Comparison of ENCODE assay signal across 15 cellular contexts in genomic region chr20:8400461-8400860, GRCh38.
DNase-seq lines count a peak whose midpoint lies in the region; ATAC-seq and TF ChIP-seq lines count a peak whose summit lies in the region.
"Had no signal": no experiment of that assay in that cellular context is flagged by ENCODE, and none has a peak within 500 bp of the region (broad histone marks: within the 10 kb centered on the region; RNA-seq: fewer than 3 reads in every experiment).

No MANE protein-coding gene starts in this region.

- H3K27me3 ChIP-seq in Karpas-422 (ENCODE audit: low read length) = no peaks in the 10 kb centered on the region

- H2AFZ ChIP-seq in Karpas-422 (ENCODE audit: low read length) = no peak overlapping the region
- H2AFZ ChIP-seq: GM23248 had no signal

- peaks cover 22% of the 10 kb centered on the region for H3K4me1 Mint-ChIP-seq in activated naive CD8-positive, alpha-beta T cell treated with anti-CD3 and anti-CD28 coated beads, Interleukin-2, amount 50 U/mL, for 24 hours
- peaks cover 7% of the 10 kb centered on the region for H3K4me1 Mint-ChIP-seq in activated naive CD8-positive, alpha-beta T cell treated with anti-CD3 and anti-CD28 coated beads for 36 hours
- H3K4me1 Mint-ChIP-seq in activated T-helper 17 cell treated with anti-CD3 and anti-CD28 coated beads, Interleukin-2, amount 50 U/mL, for 72 hours = peaks cover 3% of the 10 kb centered on the region

- no peak for DNase-seq in activated naive CD8-positive, alpha-beta T cell treated with anti-CD3 and anti-CD28 coated beads, Interleukin-2, amount 50 U/mL, for 24 hours
- no peak for DNase-seq in activated naive CD8-positive, alpha-beta T cell treated with anti-CD3 and anti-CD28 coated beads for 36 hours
- DNase-seq in Karpas-422 (no peak), SK-N-MC (ENCODE audit: low read depth, low spot score) (peak; percentile 66), NCI-H748 (lab: John Stamatoyannopoulos, UW; ENCODE audit: unreplicated experiment) (no peak), coronary artery (ENCODE audit: low spot score) (no peak)
- DNase-seq: CD4-positive, alpha-beta T cell; DMS79; GM23248; NCI-H2107; NCI-H345; Right ventricle myocardium superior had no signal

- H3K4me3 ChIP-seq in Karpas-422 (ENCODE audit: low read length) = peak overlapping the region; percentile 39; the same call in 1 of the 2 replicates
- no peak overlapping the region for H3K4me3 ChIP-seq in SK-N-MC
- H3K4me3 ChIP-seq in coronary artery = no peak overlapping the region
- H3K4me3 ChIP-seq: GM23248 had no signal

- H3K9me3 ChIP-seq in Karpas-422 (ENCODE audit: low read length) = no peaks in the 10 kb centered on the region
- H3K9me3 ChIP-seq in SK-N-MC (ENCODE audit: low read depth, low read length) = no peaks in the 10 kb centered on the region

- H3K27ac ChIP-seq in Karpas-422 (ENCODE audit: low read length) (peak overlapping the region; percentile 44), SK-N-MC (no peak overlapping the region), coronary artery (no peak overlapping the region)
- H3K27ac ChIP-seq: GM23248 had no signal

- H3K79me2 ChIP-seq in Karpas-422 (ENCODE audit: low read length) = no peaks in the 10 kb centered on the region

- no peaks in the 10 kb centered on the region for H3K36me3 Mint-ChIP-seq in activated naive CD8-positive, alpha-beta T cell treated with anti-CD3 and anti-CD28 coated beads, Interleukin-2, amount 50 U/mL, for 24 hours (ENCODE audit: low read depth)
- H3K36me3 Mint-ChIP-seq in activated naive CD8-positive, alpha-beta T cell treated with anti-CD3 and anti-CD28 coated beads for 36 hours = no peaks in the 10 kb centered on the region
- no peaks in the 10 kb centered on the region for H3K36me3 Mint-ChIP-seq in activated T-helper 17 cell treated with anti-CD3 and anti-CD28 coated beads, Interleukin-2, amount 50 U/mL, for 72 hours (ENCODE audit: low read depth)

- H3K9ac ChIP-seq in Karpas-422 (ENCODE audit: low read length) (no peak overlapping the region), SK-N-MC (ENCODE audit: insufficient read length) (no peak overlapping the region)
- H3K9ac ChIP-seq: GM23248 had no signal

- peak overlapping the region; percentile 38 for H3K4me3 Mint-ChIP-seq in activated naive CD8-positive, alpha-beta T cell treated with anti-CD3 and anti-CD28 coated beads, Interleukin-2, amount 50 U/mL, for 24 hours
- no peak overlapping the region for H3K4me3 Mint-ChIP-seq in activated naive CD8-positive, alpha-beta T cell treated with anti-CD3 and anti-CD28 coated beads for 36 hours
- H3K4me3 Mint-ChIP-seq in activated T-helper 17 cell treated with anti-CD3 and anti-CD28 coated beads, Interleukin-2, amount 50 U/mL, for 72 hours = no peak overlapping the region
- H3K4me3 Mint-ChIP-seq: CD4-positive, alpha-beta T cell had no signal

- H3K9me3 Mint-ChIP-seq in activated naive CD8-positive, alpha-beta T cell treated with anti-CD3 and anti-CD28 coated beads, Interleukin-2, amount 50 U/mL, for 24 hours = no peaks in the 10 kb centered on the region
- no peaks in the 10 kb centered on the region for H3K9me3 Mint-ChIP-seq in activated naive CD8-positive, alpha-beta T cell treated with anti-CD3 and anti-CD28 coated beads for 36 hours
- H3K9me3 Mint-ChIP-seq in activated T-helper 17 cell treated with anti-CD3 and anti-CD28 coated beads, Interleukin-2, amount 50 U/mL, for 72 hours = no peaks in the 10 kb centered on the region
- H3K9me3 Mint-ChIP-seq: CD4-positive, alpha-beta T cell had no signal

- no peaks in the 10 kb centered on the region for H3K27me3 Mint-ChIP-seq in activated naive CD8-positive, alpha-beta T cell treated with anti-CD3 and anti-CD28 coated beads, Interleukin-2, amount 50 U/mL, for 24 hours
- H3K27me3 Mint-ChIP-seq in activated naive CD8-positive, alpha-beta T cell treated with anti-CD3 and anti-CD28 coated beads for 36 hours = no peaks in the 10 kb centered on the region
- no peaks in the 10 kb centered on the region for H3K27me3 Mint-ChIP-seq in activated T-helper 17 cell treated with anti-CD3 and anti-CD28 coated beads, Interleukin-2, amount 50 U/mL, for 72 hours
- H3K27me3 Mint-ChIP-seq: CD4-positive, alpha-beta T cell had no signal

- H3K4me2 ChIP-seq in Karpas-422 (ENCODE audit: low read depth, low read length, poor library complexity, severe bottlenecking) = peak overlapping the region; percentile 71

- no peak for ATAC-seq in activated naive CD8-positive, alpha-beta T cell treated with anti-CD3 and anti-CD28 coated beads, Interleukin-2, amount 50 U/mL, for 24 hours
- no peak for ATAC-seq in SK-N-SH treated with all-trans-retinoic acid at 6 μM for 48 hours
- ATAC-seq in activated T-helper 17 cell treated with anti-CD3 and anti-CD28 coated beads, Interleukin-2, amount 50 U/mL, for 72 hours (replicated peaks) = no peak
- ATAC-seq: Panc1 had no signal

- H3K9me2 ChIP-seq in Karpas-422 (replicated peaks; ENCODE audit: insufficient read depth, low read length) = no peaks in the 10 kb centered on the region; the same call in 1 of the 2 replicates

- no peak for TF ChIP-seq CTCF in coronary artery (IDR thresholded peaks at IDR 0.05)

- no peak overlapping the region for H3K27ac Mint-ChIP-seq in activated naive CD8-positive, alpha-beta T cell treated with anti-CD3 and anti-CD28 coated beads, Interleukin-2, amount 50 U/mL, for 24 hours
- no peak overlapping the region for H3K27ac Mint-ChIP-seq in activated naive CD8-positive, alpha-beta T cell treated with anti-CD3 and anti-CD28 coated beads for 36 hours
- H3K27ac Mint-ChIP-seq in activated T-helper 17 cell treated with anti-CD3 and anti-CD28 coated beads, Interleukin-2, amount 50 U/mL, for 72 hours = no peak overlapping the region
- H3K27ac Mint-ChIP-seq: CD4-positive, alpha-beta T cell had no signal

- H3K36me3 ChIP-seq in Karpas-422 (ENCODE audit: insufficient read depth, low read length) (no peaks in the 10 kb centered on the region), SK-N-MC (ENCODE audit: insufficient read depth, low read length) (no peaks in the 10 kb centered on the region)

- H3K4me1 ChIP-seq in Karpas-422 (ENCODE audit: low read length) = peaks cover 29% of the 10 kb centered on the region

- H4K20me1 ChIP-seq in Karpas-422 (ENCODE audit: insufficient read depth, low read depth, low read length) = no peaks in the 10 kb centered on the region

TF ChIP-seq in SK-N-SH treated with all-trans-retinoic acid at 6 μM for 48 hours, 23 proteins besides CTCF, POLR2A, EP300 and RAD21 (continues in another document):
- TF ChIP-seq OSR1 (CRISPR knock-in tag; IDR thresholded peaks at IDR 0.05) (no peak), RARB (CRISPR knock-in tag; IDR thresholded peaks at IDR 0.05) (no peak), ISL1 (CRISPR knock-in tag; IDR thresholded peaks at IDR 0.05) (no peak), ZFP3 (CRISPR knock-in tag; IDR thresholded peaks at IDR 0.05) (no peak), SNAI2 (CRISPR knock-in tag; IDR thresholded peaks at IDR 0.05) (no peak), TSHZ2 (CRISPR knock-in tag; IDR thresholded peaks at IDR 0.05) (no peak), GLIS3 (CRISPR knock-in tag; IDR thresholded peaks at IDR 0.05) (no peak), ZFP30 (CRISPR knock-in tag; IDR thresholded peaks at IDR 0.05) (no peak), CREB5 (CRISPR knock-in tag; IDR thresholded peaks at IDR 0.05; ENCODE audit: low read depth) (no peak), ZNF70 (CRISPR knock-in tag; IDR thresholded peaks at IDR 0.05) (no peak), TOX (CRISPR knock-in tag; IDR thresholded peaks at IDR 0.05; ENCODE audit: borderline replicate concordance) (no peak)
